1 cellular context compared by ENCODE assay signal in the genomic region with DNA sequence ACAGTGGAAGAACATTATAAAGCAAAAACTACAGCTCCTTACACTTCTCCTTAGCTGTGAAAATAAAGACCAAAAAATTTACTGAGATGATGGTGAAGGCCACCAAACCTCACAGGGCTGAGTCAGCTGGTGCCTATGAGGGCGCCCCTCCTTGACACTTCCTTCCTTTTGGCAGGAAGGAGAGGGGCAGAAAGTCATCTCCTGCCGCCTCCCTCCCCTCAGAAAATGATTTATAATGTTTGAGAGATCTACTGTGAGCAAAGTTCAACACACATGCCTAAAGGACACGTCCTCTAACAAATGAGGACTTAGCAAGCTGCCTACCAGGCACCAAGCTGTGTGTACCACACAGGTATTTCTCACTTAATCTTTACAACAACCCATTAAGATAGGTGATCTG.
TF ChIP-seq lines count a peak whose summit lies in the region.

No MANE protein-coding gene starts in this region.

TF ChIP-seq in GM23338, 12 proteins besides CTCF, POLR2A, EP300 and RAD21 (continued from another document):
- no peak for TF ChIP-seq ZNF462 (CRISPR knock-in tag; IDR thresholded peaks at IDR 0.05)
- no peak for TF ChIP-seq EZH2phosphoT487 (IDR thresholded peaks at IDR 0.05; ENCODE audit: unreplicated experiment)
- TF ChIP-seq CREB1 (CRISPR knock-in tag; IDR thresholded peaks at IDR 0.05; ENCODE audit: low read depth), result no peak
- TF ChIP-seq POLR2AphosphoS5 (IDR thresholded peaks at IDR 0.05; ENCODE audit: low read depth), result no peak
- TF ChIP-seq ZNF114 (CRISPR knock-in tag; IDR thresholded peaks at IDR 0.05), result no peak
